In the genomic region with DNA sequence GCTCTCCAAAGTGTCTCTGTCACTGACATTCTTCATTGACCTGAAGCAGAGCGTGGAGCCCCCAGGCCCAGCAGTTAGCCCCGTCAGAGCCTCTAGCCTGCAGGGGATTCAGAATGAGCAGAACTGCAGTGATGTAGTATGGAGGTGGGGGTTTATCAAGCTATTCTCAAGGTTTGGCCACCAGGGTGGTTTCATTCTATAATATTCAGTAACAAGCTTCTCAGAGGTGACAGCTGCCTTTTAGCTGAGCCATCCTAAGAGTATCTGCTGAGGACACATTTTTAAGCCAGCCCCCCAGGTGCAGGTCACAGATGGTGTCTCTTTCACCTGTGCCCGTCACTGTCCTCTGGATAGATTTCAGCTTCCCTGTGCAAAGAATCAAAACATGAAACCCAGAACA, we compare ENCODE assay signal across 10 cellular contexts. TPM values are rescaled to one million over a fixed set of nuclear protein-coding genes. Genes with fewer than 3 reads are reported as not detected.
A peak's percentile ranks its signal among the peaks of the same experiment; 100 is the strongest.
DNase-seq lines count a peak whose midpoint lies in the region; ATAC-seq and TF ChIP-seq lines count a peak whose summit lies in the region.
"Had no signal": no experiment of that assay in that cellular context is flagged by ENCODE, and none has a peak within 500 bp of the region (broad histone marks: within the 10 kb centered on the region; RNA-seq: fewer than 3 reads in every experiment).

No MANE protein-coding gene starts in this region.

- H3K27me3 ChIP-seq in Peyer's patch = no peaks in the 10 kb centered on the region

- peak in 2 of 6 experiments; percentile 11 to 45 for TF ChIP-seq CTCF in Peyer's patch (IDR thresholded peaks at IDR 0.05)
- no peak for TF ChIP-seq CTCF in mucosa of descending colon (IDR thresholded peaks at IDR 0.05)
- no peak for TF ChIP-seq CTCF in GM20000 (IDR thresholded peaks at IDR 0.05; ENCODE audit: extremely low read depth, missing control alignments)

- no peaks in the 10 kb centered on the region for H3K9me3 ChIP-seq in Peyer's patch
- no peaks in the 10 kb centered on the region for H3K9me3 ChIP-seq in mucosa of descending colon

- intact Hi-C loops in mucosa of descending colon (cut with DNase I, micrococcal nuclease) = no loop called here

- peaks cover 2 to 55% (median 28%) of the 10 kb centered on the region in 4 donors for H3K4me1 ChIP-seq in Peyer's patch
- peaks cover 27% of the 10 kb centered on the region for H3K4me1 ChIP-seq in mucosa of descending colon (ENCODE audit: low read depth)

- peak overlapping the region; percentile 45 to 84 (median 71) for H3K27ac ChIP-seq in Peyer's patch

- ATAC-seq in GM21528 (IDR thresholded peaks at IDR 0.05; ENCODE audit: low FRiP score, unreplicated experiment) (peak; percentile 36), mucosa of descending colon (peak; percentile 10), GM18498 (IDR thresholded peaks at IDR 0.05; ENCODE audit: unreplicated experiment) (no peak)

- H3K36me3 ChIP-seq in Peyer's patch = no peaks in the 10 kb centered on the region
- H3K36me3 ChIP-seq in mucosa of descending colon (ENCODE audit: low read depth) = no peaks in the 10 kb centered on the region

- peak; percentile 76 for DNase-seq in G401 (ENCODE audit: low spot score)
- no peak for DNase-seq in Peyer's patch
- no peak for DNase-seq in mucosa of descending colon
- DNase-seq in NCI-H510A treated with DMSO at 0.1 percent for 48 hours (lab: John Stamatoyannopoulos, UW) = no peak
- no peak for DNase-seq in GM20000 (ENCODE audit: low spot score)
- DNase-seq in T-helper 9 cell = no peak
- DNase-seq: NCI-H526 treated with DMSO at 0.1 percent for 48 hours; stimulated activated CD4-positive, alpha-beta T cell treated with anti-CD3 and anti-CD28 coated beads, Interleukin-12 subunit alpha, Interleukin-12 subunit beta, amount 100 ng/mL, for 4 hours had no signal

- in situ Hi-C loops in G401 (cut with HindIII; ENCODE audit: low sequenced_read_pairs) = no loop called here

- H3K4me3 ChIP-seq in Peyer's patch (no peak overlapping the region), mucosa of descending colon (no peak overlapping the region)

- no peak for TF ChIP-seq POLR2A in Peyer's patch (IDR thresholded peaks at IDR 0.05)

RNA-seq across cellular contexts. Expression of a gene that starts 31.9 kb away (rescaled TPM):
- total RNA-seq in G401 (2014; rRNA removed; shearing (Covaris generic)) = 4.5 and 12.4 TPM in 2 replicates
- 10 to 100 TPM in 2 of 4 donors, 1 to 10 TPM in 2; 5.7 to 41.3 (median 10.5) TPM for total RNA-seq in Peyer's patch
- total RNA-seq in mucosa of descending colon = 1 to 10 TPM; 3.6 to 5.1 (median 4.8) TPM
